24 cellular contexts compared by ENCODE assay signal in genomic region chr19:18517606-18518005, GRCh38.
"Had no signal": no experiment of that assay in that cellular context is flagged by ENCODE, and none has a peak within 500 bp of the region (broad histone marks: within the 10 kb centered on the region; RNA-seq: fewer than 3 reads in every experiment).

No MANE protein-coding gene starts in this region.

- H3K4me3 Mint-ChIP-seq: activated naive CD4-positive, alpha-beta T cell treated with anti-CD3 and anti-CD28 coated beads, Interleukin-2, amount 50 U/mL, for 24 hours; activated T-cell treated with anti-CD3 and anti-CD28 coated beads, Interleukin-2, amount 50 U/mL, for 4 hours; mesothelial cell of epicardium; T-helper 2 cell treated with Interferon-gamma antibody and Interleukin-4, amounts not matched to agents 5 μg/mL and 100 μg/mL, for 36 hours had no signal

- H3K4me3 ChIP-seq: heart left ventricle, smooth muscle cell, testis, uterus had no signal

- H3K27me3 ChIP-seq: heart left ventricle, testis, uterus had no signal

- H3K27ac ChIP-seq: epithelial cell of prostate, heart left ventricle, parathyroid adenoma, testis, WERI-Rb-1 had no signal

- H3K27me3 Mint-ChIP-seq: activated naive CD4-positive, alpha-beta T cell treated with anti-CD3 and anti-CD28 coated beads, Interleukin-2, amount 50 U/mL, for 24 hours; brain had no signal

- ATAC-seq: activated T-cell treated with anti-CD3 and anti-CD28 coated beads, Interleukin-2, amount 50 U/mL, for 4 hours; heart left ventricle; left ventricle myocardium superior; sciatic nerve had no signal

- H3K27ac Mint-ChIP-seq: activated naive CD4-positive, alpha-beta T cell treated with anti-CD3 and anti-CD28 coated beads, Interleukin-2, amount 50 U/mL, for 24 hours; brain; mesothelial cell of epicardium; nephron had no signal

- H3K9me3 ChIP-seq: heart left ventricle, testis, uterus had no signal

- H3K36me3 Mint-ChIP-seq: activated naive CD4-positive, alpha-beta T cell treated with anti-CD3 and anti-CD28 coated beads, Interleukin-2, amount 50 U/mL, for 24 hours; brain; mesothelial cell of epicardium had no signal

- H3K36me3 ChIP-seq: uterus, WERI-Rb-1 had no signal

- H3K9me3 Mint-ChIP-seq: activated naive CD4-positive, alpha-beta T cell treated with anti-CD3 and anti-CD28 coated beads, Interleukin-2, amount 50 U/mL, for 24 hours; activated T-cell treated with anti-CD3 and anti-CD28 coated beads, Interleukin-2, amount 50 U/mL, for 4 hours; brain; mesothelial cell of epicardium; nephron; T-helper 2 cell treated with Interferon-gamma antibody and Interleukin-4, amounts not matched to agents 5 μg/mL and 100 μg/mL, for 36 hours had no signal

- DNase-seq: activated CD4-positive, alpha-beta T cell treated with anti-CD3 and anti-CD28 coated beads, Interleukin-2, amount 50 U/mL, for 1 hour; activated CD4-positive, CD25-positive, alpha-beta regulatory T cell treated with anti-CD3 and anti-CD28 coated beads, Interleukin-2, amount 50 U/mL, for 72 hours; activated effector memory CD4-positive, alpha-beta T cell treated with anti-CD3 and anti-CD28 coated beads, Interleukin-2, amount 50 U/mL, for 16 hours; activated T-cell treated with anti-CD3 and anti-CD28 coated beads, Interleukin-2, amount 50 U/mL, for 4 hours; aorta; central memory CD4-positive, alpha-beta T cell; heart left ventricle; left ventricle myocardium superior; mammary epithelial cell; nucleus accumbens; stimulated activated CD4-positive, alpha-beta T cell treated with anti-CD3 and anti-CD28 coated beads, Interleukin-15, amount 100 ng/mL, for 24 hours; stimulated activated naive CD4-positive, alpha-beta T cell; testis; uterus; WERI-Rb-1 had no signal
